In the genomic region with DNA sequence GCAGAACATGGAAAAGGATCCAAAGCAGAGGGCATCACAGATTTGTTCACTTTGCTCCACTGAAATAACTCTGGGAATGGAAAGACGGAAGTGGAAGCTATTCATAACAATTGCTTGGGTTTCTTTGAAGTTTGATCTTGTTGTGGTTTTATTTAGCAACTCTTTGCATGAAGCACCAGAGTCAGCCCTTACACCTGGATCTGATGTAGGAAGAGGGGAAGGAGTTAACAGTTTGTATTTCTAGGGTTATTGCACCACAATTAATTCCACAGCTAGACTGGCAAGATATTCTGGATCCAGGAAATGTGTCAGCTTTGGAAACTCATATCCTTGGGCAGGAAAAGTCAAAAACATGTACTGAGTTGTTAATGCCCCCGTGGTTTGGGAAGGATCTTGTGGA, we compare ENCODE assay signal across 30 cellular contexts.
DNase-seq lines count a peak whose midpoint lies in the region; TF ChIP-seq lines count a peak whose summit lies in the region.
"Had no signal": no experiment of that assay in that cellular context is flagged by ENCODE, and none has a peak within 500 bp of the region (broad histone marks: within the 10 kb centered on the region; RNA-seq: fewer than 3 reads in every experiment).

No MANE protein-coding gene starts in this region.

- H2BK15ac ChIP-seq in mesendoderm (replicated peaks; ENCODE audit: low read depth) = no peak overlapping the region

- H3K18ac ChIP-seq in mesendoderm (ENCODE audit: low read length) = no peak overlapping the region

- no peak overlapping the region for H2BK5ac ChIP-seq in mesendoderm (ENCODE audit: low read length)

- BruUV-seq in MCF 10A (replicated peaks; lab: Mats Ljungman, UMichigan) (no TSS peak), mammary epithelial cell (replicated peaks; lab: Mats Ljungman, UMichigan) (no TSS peak), A673 (replicated peaks; lab: Mats Ljungman, UMichigan) (no TSS peak)

- H3K56ac ChIP-seq in mesendoderm (ENCODE audit: low read length) = no peak overlapping the region

- H3K4me2 ChIP-seq in mammary epithelial cell (ENCODE audit: insufficient read depth, low read depth, low read length) = no peak overlapping the region
- H3K4me2 ChIP-seq in mesendoderm (ENCODE audit: low read length) = no peak overlapping the region

- no peak overlapping the region for H3K23ac ChIP-seq in mesendoderm (ENCODE audit: low read length)

- POLR2A ChIA-PET in MCF 10A (lab: Yijun Ruan, JAX) = interaction anchor here (0.7 to 1.4 kb wide), 3 partner anchors 10 to 253 kb away, joined by 4 to 6 read pairs (median 4); no protein-coding TSS in a partner anchor
- POLR2A ChIA-PET in A673 (lab: Charles Lee; ENCODE audit: low non-redundant PET) = no interaction called here

- no peaks in the 10 kb centered on the region for H3K79me2 ChIP-seq in mammary epithelial cell (ENCODE audit: insufficient read depth, low read length)
- no peaks in the 10 kb centered on the region for H3K79me2 ChIP-seq in mesendoderm (ENCODE audit: control insufficient read depth, insufficient read depth, low read length)

- DNase-seq in MCF 10A (ENCODE audit: unreplicated experiment) = peak; percentile 71
- no peak for DNase-seq in mammary epithelial cell
- peak; percentile 79 for DNase-seq in amniotic epithelial cell (ENCODE audit: low read depth)
- peak; percentile 27 for DNase-seq in fibroblast of mammary gland (ENCODE audit: low read depth)
- DNase-seq in activated CD8-positive, alpha-beta memory T cell treated with anti-CD3 and anti-CD28 coated beads, Interleukin-2, amount 50 U/mL, for 48 hours = no peak
- no peak for DNase-seq in mesendoderm
- no peak for DNase-seq in A673 (ENCODE audit: low spot score)
- no peak for DNase-seq in activated naive CD4-positive, alpha-beta T cell treated with Interleukin-2 at 50 U/mL for 16 hours
- DNase-seq: activated CD4-positive, alpha-beta T cell treated with anti-CD3 and anti-CD28 coated beads for 48 hours; activated T-cell treated with anti-CD3 and anti-CD28 coated beads for 4 hours; aorta; Calu3; CD4-positive, CD25-positive, alpha-beta regulatory T cell; DMS79 treated with DMSO at 0.1 percent for 48 hours; immature natural killer cell; left cardiac atrium; NCI-H146; NCI-H2107; SIG-M5; stimulated activated naive B cell treated with anti-CD40 and anti-IgM and Interleukin-4, amounts not matched to agents 10 μg/mL and 1 μg/mL and 100 μg/mL, for 72 hours; upper lobe of left lung; WERI-Rb-1 had no signal

- H3K4me1 Mint-ChIP-seq in MCF 10A (ENCODE audit: insufficient read depth, unreplicated experiment) = peaks cover 32% of the 10 kb centered on the region
- H3K4me1 Mint-ChIP-seq: CD4-positive, CD25-positive, alpha-beta regulatory T cell; central memory CD8-positive, alpha-beta T cell; immature natural killer cell; nephron; stimulated activated naive B cell treated with anti-CD40 and anti-IgM and Interleukin-4, amounts not matched to agents 10 μg/mL and 1 μg/mL and 100 μg/mL, for 72 hours had no signal

- H3K36me3 Mint-ChIP-seq in MCF 10A (ENCODE audit: insufficient read depth, unreplicated experiment) = no peaks in the 10 kb centered on the region
- H3K36me3 Mint-ChIP-seq: activated naive CD8-positive, alpha-beta T cell; CD4-positive, CD25-positive, alpha-beta regulatory T cell; immature natural killer cell; stimulated activated naive B cell treated with anti-CD40 and anti-IgM and Interleukin-4, amounts not matched to agents 10 μg/mL and 1 μg/mL and 100 μg/mL, for 72 hours had no signal

- no peak overlapping the region for H3K4me3 Mint-ChIP-seq in MCF 10A (ENCODE audit: unreplicated experiment)
- H3K4me3 Mint-ChIP-seq: activated naive CD8-positive, alpha-beta T cell; central memory CD8-positive, alpha-beta T cell; dendritic cell treated with granulocyte-macrophage colony-stimulating factor and Interleukin-4, amounts not matched to agents 40 ng/mL and 50 ng/mL, for 4 days; immature natural killer cell; nephron; stimulated activated naive B cell treated with anti-CD40 and anti-IgM and Interleukin-4, amounts not matched to agents 10 μg/mL and 1 μg/mL and 100 μg/mL, for 72 hours had no signal

- H3K4me3 ChIP-seq in mammary epithelial cell (replicated peaks in 1 of 3; ENCODE audit: insufficient read depth in 1 of 3, low read depth in 2 of 3, low read length in 3 of 3) = no peak overlapping the region
- no peak overlapping the region for H3K4me3 ChIP-seq in fibroblast of mammary gland (ENCODE audit: control insufficient read depth, low read depth, low read length)
- H3K4me3 ChIP-seq in mesendoderm (ENCODE audit: low read length) = no peak overlapping the region
- no peak overlapping the region for H3K4me3 ChIP-seq in A673 (ENCODE audit: low read depth, low read length, poor library complexity, severe bottlenecking)
- H3K4me3 ChIP-seq: HAP-1, lung, upper lobe of left lung had no signal

- H3K27me3 Mint-ChIP-seq in MCF 10A (ENCODE audit: insufficient read depth, unreplicated experiment) = no peaks in the 10 kb centered on the region
- H3K27me3 Mint-ChIP-seq: activated naive CD8-positive, alpha-beta T cell; CD4-positive, CD25-positive, alpha-beta regulatory T cell; central memory CD8-positive, alpha-beta T cell; dendritic cell treated with granulocyte-macrophage colony-stimulating factor and Interleukin-4, amounts not matched to agents 40 ng/mL and 50 ng/mL, for 4 days; stimulated activated naive B cell treated with anti-CD40 and anti-IgM and Interleukin-4, amounts not matched to agents 10 μg/mL and 1 μg/mL and 100 μg/mL, for 72 hours had no signal

- H3K27ac ChIP-seq in mammary epithelial cell (ENCODE audit: insufficient read depth, low read depth, low read length) (no peak overlapping the region), mesendoderm (ENCODE audit: low read depth, low read length) (no peak overlapping the region), A673 (ENCODE audit: low read depth, low read length, poor library complexity, severe bottlenecking) (no peak overlapping the region)
- H3K27ac ChIP-seq: 22Rv1, upper lobe of left lung, WERI-Rb-1 had no signal

- in situ Hi-C loops in mammary epithelial cell (cut with MboI; ENCODE audit: low sequenced_read_pairs in 2 of 2) = no loop called here

- H3K36me3 ChIP-seq in mammary epithelial cell (ENCODE audit: insufficient read depth, low read length) = no peaks in the 10 kb centered on the region
- H3K36me3 ChIP-seq in mesendoderm (ENCODE audit: control insufficient read depth, insufficient read depth, low read length) = no peaks in the 10 kb centered on the region
- H3K36me3 ChIP-seq in A673 (ENCODE audit: insufficient read depth, low read length, poor library complexity, severe bottlenecking) = no peaks in the 10 kb centered on the region
- H3K36me3 ChIP-seq: HAP-1, upper lobe of left lung, WERI-Rb-1 had no signal

- dilution Hi-C loops in mammary epithelial cell (cut with HindIII; ENCODE audit: low sequenced_read_pairs) = no loop called here

- H3K4me1 ChIP-seq in mammary epithelial cell (ENCODE audit: insufficient read depth, low read length) = no peaks in the 10 kb centered on the region
- no peaks in the 10 kb centered on the region for H3K4me1 ChIP-seq in mesendoderm (ENCODE audit: control insufficient read depth, low read depth, low read length)
- H3K4me1 ChIP-seq in A673 (ENCODE audit: insufficient read depth, low read length, poor library complexity, severe bottlenecking) = no peaks in the 10 kb centered on the region
- H3K4me1 ChIP-seq: HAP-1, upper lobe of left lung had no signal

- H3K9ac ChIP-seq in mammary epithelial cell (ENCODE audit: insufficient read depth, low read length) = no peak overlapping the region
- H3K9ac ChIP-seq in mesendoderm (ENCODE audit: low read length) = no peak overlapping the region

- H2BK120ac ChIP-seq in mesendoderm (ENCODE audit: low read depth, low read length) = no peak overlapping the region

- no peaks in the 10 kb centered on the region for H4K20me1 ChIP-seq in mammary epithelial cell (ENCODE audit: insufficient read depth, low read length)

- H2AK5ac ChIP-seq in mesendoderm (ENCODE audit: low read length) = no peak overlapping the region

- peak overlapping the region; percentile 65 for H3K27ac Mint-ChIP-seq in MCF 10A (ENCODE audit: low read depth, unreplicated experiment)
- H3K27ac Mint-ChIP-seq: activated naive CD8-positive, alpha-beta T cell; activated T-helper 2 cell treated with anti-CD3 and anti-CD28 coated beads, Interferon-gamma antibody, Interleukin-2, Interleukin-4, amounts not matched to agents 10 μg/mL and 5 μg/mL and 100 μg/mL, durations not matched to agents 14 hours and 24 hours and 36 hours; CD4-positive, CD25-positive, alpha-beta regulatory T cell; dendritic cell treated with granulocyte-macrophage colony-stimulating factor and Interleukin-4, amounts not matched to agents 40 ng/mL and 50 ng/mL, for 4 days; immature natural killer cell; nephron; stimulated activated naive B cell treated with anti-CD40 and anti-IgM and Interleukin-4, amounts not matched to agents 10 μg/mL and 1 μg/mL and 100 μg/mL, for 72 hours had no signal

- 11% methylated on average over 2 of the region's 2 CpGs for WGBS in mammary epithelial cell (ENCODE audit: low coverage, missing lambda C conversion rate)
- no CpG with 5 or more reads among the region's 2 CpGs for WGBS in mesendoderm (ENCODE audit: extremely low coverage, insufficient coverage, low lambda C conversion rate)

- H3K9me3 ChIP-seq in mammary epithelial cell (replicated peaks; ENCODE audit: insufficient read depth, low read length) (peaks cover 10% of the 10 kb centered on the region), A673 (ENCODE audit: low read depth, low read length, poor library complexity, severe bottlenecking) (no peaks in the 10 kb centered on the region)
- H3K9me3 ChIP-seq: HAP-1, upper lobe of left lung had no signal

- H4K8ac ChIP-seq in mesendoderm (ENCODE audit: low read depth, low read length) = no peak overlapping the region

- H3K9me3 Mint-ChIP-seq in MCF 10A (ENCODE audit: unreplicated experiment) = no peaks in the 10 kb centered on the region
- H3K9me3 Mint-ChIP-seq: dendritic cell treated with granulocyte-macrophage colony-stimulating factor and Interleukin-4, amounts not matched to agents 40 ng/mL and 50 ng/mL, for 4 days; nephron had no signal

- H3K4ac ChIP-seq in mesendoderm (ENCODE audit: low read depth, low read length) = no peak overlapping the region

- no peak overlapping the region for H2AFZ ChIP-seq in mammary epithelial cell (ENCODE audit: low read depth, low read length)

- TF ChIP-seq CTCF in MCF 10A (IDR thresholded peaks at IDR 0.05; ENCODE audit: unreplicated experiment) (no peak), mammary epithelial cell (conservative IDR thresholded peaks at IDR 0.05 in 1 of 2, IDR thresholded peaks at IDR 0.05 in 1 of 2; ENCODE audit: extremely low read depth in 1 of 2, insufficient read depth in 1 of 2, low read depth in 1 of 2, low read length in 2 of 2) (no peak), fibroblast of mammary gland (conservative IDR thresholded peaks at IDR 0.05; ENCODE audit: control insufficient read depth, insufficient read depth, low read depth, low read length) (no peak), A673 (conservative IDR thresholded peaks at IDR 0.05; ENCODE audit: low read depth, low read length) (no peak)

- intact Hi-C loops in MCF 10A (cut with micrococcal nuclease) = no loop called here
- intact Hi-C loops in mammary epithelial cell (cut with micrococcal nuclease) = no loop called here
- intact Hi-C loops in A673 (cut with micrococcal nuclease; ENCODE audit: unreplicated experiment) = no loop called here

- H3K79me1 ChIP-seq in mesendoderm (ENCODE audit: low read length) = no peaks in the 10 kb centered on the region

- H3K27me3 ChIP-seq in mammary epithelial cell (ENCODE audit: insufficient read depth, low read length) = no peaks in the 10 kb centered on the region
- no peaks in the 10 kb centered on the region for H3K27me3 ChIP-seq in mesendoderm (ENCODE audit: insufficient read depth, low read length, poor library complexity)
- H3K27me3 ChIP-seq in A673 (replicated peaks; ENCODE audit: insufficient read depth, low read depth, low read length, poor library complexity) = no peaks in the 10 kb centered on the region
- H3K27me3 ChIP-seq: upper lobe of left lung had no signal

- no peak overlapping the region for H4K5ac ChIP-seq in mesendoderm (ENCODE audit: low read length)

- CTCF ChIA-PET in MCF 10A (lab: Yijun Ruan, JAX) (interaction anchor here (0.6 to 1.7 kb wide), 3 partner anchors 10 to 689 kb away, joined by 3 to 4 read pairs (median 3); no protein-coding TSS in a partner anchor), mammary epithelial cell (lab: Charles Lee; ENCODE audit: low non-redundant PET) (no interaction called here), A673 (lab: Charles Lee) (no interaction called here)

Comparison
In these comparisons a context has a peak if more than half of its experiments do, and no peak if none do; other contexts are left out.
1. DNase-seq: peak in MCF 10A (single experiment), amniotic epithelial cell (single experiment) and fibroblast of mammary gland (single experiment); none in mammary epithelial cell (single experiment), activated CD8-positive, alpha-beta memory T cell treated with anti-CD3 and anti-CD28 coated beads, Interleukin-2, amount 50 U/mL, for 48 hours (single experiment), mesendoderm (single experiment), A673 (single experiment) and activated naive CD4-positive, alpha-beta T cell treated with Interleukin-2 at 50 U/mL for 16 hours (single experiment).